ENCODE assay signal across 9 cellular contexts in the genomic region with DNA sequence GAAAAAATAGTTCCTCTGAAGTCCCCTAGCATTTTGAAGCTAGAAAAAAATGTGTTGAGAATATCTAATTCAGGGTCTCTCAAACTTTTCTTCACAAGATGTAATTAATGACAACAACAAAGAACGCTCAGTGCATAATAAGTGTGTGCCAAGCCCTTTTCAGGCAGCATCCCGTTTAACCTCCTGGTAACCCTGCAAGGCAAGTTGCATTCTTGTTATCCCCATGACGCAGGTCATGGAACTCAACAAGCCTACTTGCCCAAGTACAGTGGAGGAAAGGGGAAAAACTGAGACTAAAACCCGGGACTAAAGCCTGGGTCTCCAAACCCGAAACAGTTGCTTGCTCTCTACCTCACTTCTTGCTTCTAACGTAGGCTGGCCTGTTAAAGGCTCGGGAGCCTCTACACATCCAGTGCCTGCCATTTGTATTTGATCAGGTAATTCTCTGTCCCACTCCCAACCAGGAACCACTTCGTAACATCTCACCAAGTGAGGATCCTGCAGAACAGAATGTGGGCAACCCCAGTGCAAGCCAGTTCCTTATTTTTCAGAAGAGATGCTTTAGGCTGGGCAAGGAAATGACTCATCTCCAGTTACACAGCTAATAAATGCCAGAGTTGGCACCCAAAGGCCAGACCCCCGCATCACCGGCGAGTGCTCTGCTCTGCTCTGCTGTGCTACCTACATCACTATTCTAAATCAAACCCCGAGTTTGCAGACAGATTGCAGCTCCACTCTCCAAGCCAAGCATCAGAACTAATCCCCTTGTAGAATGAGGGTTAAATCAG. TPM values are rescaled to one million over a fixed set of nuclear protein-coding genes. Genes with fewer than 3 reads are reported as not detected.
DNase-seq lines count a peak whose midpoint lies in the region; ATAC-seq and TF ChIP-seq lines count a peak whose summit lies in the region.
"Had no signal": no experiment of that assay in that cellular context is flagged by ENCODE, and none has a peak within 500 bp of the region (broad histone marks: within the 10 kb centered on the region; RNA-seq: fewer than 3 reads in every experiment).

No MANE protein-coding gene starts in this region.

- DNase-seq in CD1c-positive myeloid dendritic cell (ENCODE audit: extremely low spot score): peak; percentile 65
- DNase-seq in MV-4-11 (lab: John Stamatoyannopoulos, UW): peak; percentile 90
- no peak for DNase-seq in dorsolateral prefrontal cortex
- no peak for DNase-seq in osteocyte (ENCODE audit: extremely low spot score, unreplicated experiment)
- DNase-seq in activated naive CD4-positive, alpha-beta T cell treated with anti-CD3 and anti-CD28 coated beads, Interleukin-2, amount 50 U/mL, for 72 hours (ENCODE audit: low spot score in 2 of 2): no peak

- peaks cover 64% of the 10 kb centered on the region for H3K36me3 Mint-ChIP-seq in osteocyte (ENCODE audit: unreplicated experiment)
- H3K36me3 Mint-ChIP-seq in activated naive CD4-positive, alpha-beta T cell treated with anti-CD3 and anti-CD28 coated beads, Interleukin-2, amount 50 U/mL, for 72 hours: no peaks in the 10 kb centered on the region

- H3K4me3 ChIP-seq in dorsolateral prefrontal cortex: no peak overlapping the region

- no peaks in the 10 kb centered on the region for H3K9me3 Mint-ChIP-seq in osteocyte (ENCODE audit: unreplicated experiment)
- no peaks in the 10 kb centered on the region for H3K9me3 Mint-ChIP-seq in activated naive CD4-positive, alpha-beta T cell treated with anti-CD3 and anti-CD28 coated beads, Interleukin-2, amount 50 U/mL, for 72 hours

- peak overlapping the region; percentile 92 for H3K27ac Mint-ChIP-seq in osteocyte (ENCODE audit: unreplicated experiment)
- no peak overlapping the region for H3K27ac Mint-ChIP-seq in activated naive CD4-positive, alpha-beta T cell treated with anti-CD3 and anti-CD28 coated beads, Interleukin-2, amount 50 U/mL, for 72 hours

- peak overlapping the region in 33 of 59 donors; percentile 4 to 76 (median 45) for H3K27ac ChIP-seq in dorsolateral prefrontal cortex
- H3K27ac ChIP-seq: RWPE1 had no signal

- peak overlapping the region; percentile 3 for H3K4me3 Mint-ChIP-seq in osteocyte (ENCODE audit: unreplicated experiment)

- intact Hi-C loops in dorsolateral prefrontal cortex (cut with DNase I): loop anchor here in 1 of 2 donors (5.0 kb wide), 1 partner anchor 62 kb away; no protein-coding TSS in a partner anchor

- TF ChIP-seq CTCF in dorsolateral prefrontal cortex (IDR thresholded peaks at IDR 0.05 in 54 of 56, conservative IDR thresholded peaks at IDR 0.05 in 2 of 56; ENCODE audit: low read depth in 1 of 56, partially characterized antibody in 56 of 56) (no peak), osteocyte (IDR thresholded peaks at IDR 0.05) (no peak)

- peaks cover 80% of the 10 kb centered on the region for H3K4me1 Mint-ChIP-seq in osteocyte (ENCODE audit: unreplicated experiment)

- no peaks in the 10 kb centered on the region for H3K27me3 ChIP-seq in dorsolateral prefrontal cortex

- no peaks in the 10 kb centered on the region for H3K27me3 Mint-ChIP-seq in osteocyte (ENCODE audit: unreplicated experiment)

- ATAC-seq in HG03280 (IDR thresholded peaks at IDR 0.05; ENCODE audit: unreplicated experiment): no peak
- no peak for ATAC-seq in activated naive CD4-positive, alpha-beta T cell treated with anti-CD3 and anti-CD28 coated beads, Interleukin-2, amount 50 U/mL, for 72 hours
- no peak for ATAC-seq in GM21390 (IDR thresholded peaks at IDR 0.05; ENCODE audit: unreplicated experiment)
- ATAC-seq in HG03460 (IDR thresholded peaks at IDR 0.05; ENCODE audit: unreplicated experiment): no peak

RNA-seq across cellular contexts. Expression of a gene that starts 28.3 kb away (rescaled TPM):
- total RNA-seq in dorsolateral prefrontal cortex (10 to 100 TPM in 40 of 120 experiments, 1 to 10 TPM in 80; 4.2 to 25.9 (median 8.8) TPM), osteocyte (135 and 136 TPM in 2 replicates)
- 1 to 10 TPM; 1.3 to 2.5 TPM for total RNA-seq in activated naive CD4-positive, alpha-beta T cell treated with anti-CD3 and anti-CD28 coated beads, Interleukin-2, amount 50 U/mL, for 72 hours

Comparison
In these comparisons a context has a peak if more than half of its experiments do, and no peak if none do; other contexts are left out.
1. DNase-seq: peak in CD1c-positive myeloid dendritic cell (single experiment) and MV-4-11 (single experiment); none in dorsolateral prefrontal cortex (0 of 10), osteocyte (single experiment) and activated naive CD4-positive, alpha-beta T cell treated with anti-CD3 and anti-CD28 coated beads, Interleukin-2, amount 50 U/mL, for 72 hours (0 of 2).